11 cellular contexts compared by ENCODE assay signal in genomic region chr10:5338010-5338409, GRCh38. TPM values are rescaled to one million over a fixed set of nuclear protein-coding genes. Genes with fewer than 3 reads are reported as not detected.
"Had no signal": no experiment of that assay in that cellular context is flagged by ENCODE, and none has a peak within 500 bp of the region (broad histone marks: within the 10 kb centered on the region; RNA-seq: fewer than 3 reads in every experiment).

No MANE protein-coding gene starts in this region.

- H3K4me2 ChIP-seq: GM23338, KMS-11 had no signal

- H3K9ac ChIP-seq: KMS-11 had no signal

- H3K27ac Mint-ChIP-seq: GM23338, HFFc6 had no signal

- H3K4me3 Mint-ChIP-seq: GM23338, H9, HFFc6 had no signal

- H3K9me3 Mint-ChIP-seq: HFFc6 had no signal

- FAIRE-seq: H1, H54 had no signal

- DNase-seq: H9, HCEC 1CT, HFFc6, IMR-90, KBM-7 had no signal

- H3K4me1 Mint-ChIP-seq: GM23338, H9 had no signal

- H3K4me3 ChIP-seq: GM23338 had no signal

- H2AFZ ChIP-seq: GM23338 had no signal

- H3K27ac ChIP-seq: HL-60, KMS-11 had no signal

- ATAC-seq: GM23338 had no signal

RNA-seq across cellular contexts. Expression of gene UCN3, which starts 26.8 kb away (rescaled TPM):
- total RNA-seq: GM23338, H1, H9, HFFc6, HT1080, IMR-90 had no signal
- polyA plus RNA-seq: GM23338, H1, IMR-90 had no signal
